1 cellular context compared by ENCODE assay signal in genomic region chr6:41288025-41288777, GRCh38.
TF ChIP-seq lines count a peak whose summit lies in the region.

No MANE protein-coding gene starts in this region.

TF ChIP-seq in GM12878, 131 proteins besides CTCF, POLR2A, EP300 and RAD21 (continued from another document and continues in another):
- peak; percentile 83; the same call in 1 of the 2 replicates for TF ChIP-seq ZBTB40 (IDR thresholded peaks at IDR 0.05; ENCODE audit: borderline replicate concordance)
- TF ChIP-seq SMARCA5 (IDR thresholded peaks at IDR 0.05) = no peak
- peak; percentile 77 for TF ChIP-seq DPF2 (IDR thresholded peaks at IDR 0.05)
- TF ChIP-seq IKZF2 (IDR thresholded peaks at IDR 0.05) = peak; percentile 13 to 35; a peak in 2 of 4 replicates
- TF ChIP-seq MEF2B (IDR thresholded peaks at IDR 0.05; ENCODE audit: partially characterized antibody, poor library complexity, severe bottlenecking) = peak; percentile 82
- TF ChIP-seq CUX1 (IDR thresholded peaks at IDR 0.05; ENCODE audit: insufficient replicate concordance, low read depth, low read length) = peak; percentile 36
- peak; percentile 49 for TF ChIP-seq USF1 (IDR thresholded peaks at IDR 0.05; ENCODE audit: borderline replicate concordance, extremely low read length, insufficient read depth, low read depth, low read length)
- no peak for TF ChIP-seq BCLAF1 (IDR thresholded peaks at IDR 0.05)
- TF ChIP-seq MEF2A (IDR thresholded peaks at IDR 0.05; ENCODE audit: insufficient read depth, low read depth, low read length) = peak; percentile 63
- 0 out of 2 replicates have a peak, but pooled peaks have one; percentile 22 for TF ChIP-seq YY1 (IDR thresholded peaks at IDR 0.05; ENCODE audit: low read depth, low read length)
- peak; percentile 57; the same call in 1 of the 2 replicates for TF ChIP-seq ATF2 (IDR thresholded peaks at IDR 0.05; ENCODE audit: low read length)
- peak; percentile 64; the same call in 1 of the 2 replicates for TF ChIP-seq BMI1 (IDR thresholded peaks at IDR 0.05; ENCODE audit: borderline replicate concordance)
- peak; percentile 67; the same call in 1 of the 2 replicates for TF ChIP-seq PKNOX1 (IDR thresholded peaks at IDR 0.05)
- TF ChIP-seq RFX5 (IDR thresholded peaks at IDR 0.05; ENCODE audit: low read depth, low read length) = peak; percentile 94
- peak; percentile 74 to 92 for TF ChIP-seq BHLHE40 (IDR thresholded peaks at IDR 0.05; ENCODE audit: borderline replicate concordance in 1 of 2, low read depth in 2 of 2, low read length in 1 of 2)
- TF ChIP-seq ZNF592 (IDR thresholded peaks at IDR 0.05) = no peak
- TF ChIP-seq MTA2 (IDR thresholded peaks at IDR 0.05; ENCODE audit: low read depth) = peak; percentile 80
- peak; percentile 70 for TF ChIP-seq MXI1 (IDR thresholded peaks at IDR 0.05; ENCODE audit: low read depth, low read length)
- TF ChIP-seq FOXM1 (IDR thresholded peaks at IDR 0.05; ENCODE audit: low read depth, low read length) = no peak
- TF ChIP-seq IKZF1 (conservative IDR thresholded peaks at IDR 0.05) = peak; percentile 56; the same call in 1 of the 2 replicates
- TF ChIP-seq NR2F1 (conservative IDR thresholded peaks at IDR 0.05) = peak; percentile 96
- TF ChIP-seq WRNIP1 (IDR thresholded peaks at IDR 0.05; ENCODE audit: borderline replicate concordance, low read depth, low read length) = no peak
- TF ChIP-seq RAD51 (IDR thresholded peaks at IDR 0.05) = peak; percentile 98
- 0 out of 2 replicates have a peak, but pooled peaks have one; percentile 13 for TF ChIP-seq BCL11A (IDR thresholded peaks at IDR 0.05; ENCODE audit: low read depth, low read length)
- TF ChIP-seq SIN3A (IDR thresholded peaks at IDR 0.05; ENCODE audit: low read depth, low read length) = no peak
- 0 out of 2 replicates have a peak, but pooled peaks have one; percentile 45 for TF ChIP-seq ZNF207 (IDR thresholded peaks at IDR 0.05; ENCODE audit: borderline replicate concordance)
- no peak for TF ChIP-seq HDGF (IDR thresholded peaks at IDR 0.05)
- peak; percentile 76 for TF ChIP-seq CREB1 (IDR thresholded peaks at IDR 0.05; ENCODE audit: low read depth)
- TF ChIP-seq NFIC (IDR thresholded peaks at IDR 0.05; ENCODE audit: low read depth, low read length) = peak; percentile 67; the same call in 1 of the 2 replicates
- no peak for TF ChIP-seq ZSCAN29 (IDR thresholded peaks at IDR 0.05)
- peak; percentile 73; the same call in 1 of the 2 replicates for TF ChIP-seq RELB (IDR thresholded peaks at IDR 0.05; ENCODE audit: low read depth)
